In the genomic region with DNA sequence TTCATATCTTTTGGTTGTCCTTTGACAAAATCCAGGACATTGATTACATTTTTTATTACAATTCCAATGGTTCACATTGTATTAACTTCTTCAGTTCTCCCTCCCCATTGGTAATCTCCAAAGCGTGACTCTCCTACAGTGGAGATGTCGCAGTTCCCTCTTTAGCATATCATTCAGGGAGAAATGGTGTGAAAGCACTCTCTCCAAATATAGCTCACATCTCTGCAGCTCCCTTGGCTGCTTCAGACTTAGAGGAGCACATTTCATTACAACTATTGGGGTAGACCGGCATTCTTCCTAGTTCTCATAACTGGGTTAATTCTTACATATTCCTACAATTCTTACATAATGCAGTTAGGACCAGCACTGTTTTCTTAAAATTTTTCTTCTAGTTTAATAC, we compare ENCODE assay signal across 16 cellular contexts. TPM values are rescaled to one million over a fixed set of nuclear protein-coding genes. Genes with fewer than 3 reads are reported as not detected.
DNase-seq lines count a peak whose midpoint lies in the region; ATAC-seq and TF ChIP-seq lines count a peak whose summit lies in the region.
"Had no signal": no experiment of that assay in that cellular context is flagged by ENCODE, and none has a peak within 500 bp of the region (broad histone marks: within the 10 kb centered on the region; RNA-seq: fewer than 3 reads in every experiment).

No MANE protein-coding gene starts in this region.

- DNase-seq in Right ventricle myocardium inferior (ENCODE audit: missing footprints) = no peak
- no peak for DNase-seq in cardiac septum (ENCODE audit: low spot score)
- no peak for DNase-seq in left ventricle myocardium inferior
- DNase-seq in inferior parietal cortex (ENCODE audit: extremely low spot score) = peak; percentile 52
- DNase-seq in activated CD4-positive, CD25-positive, alpha-beta regulatory T cell treated with anti-CD3 and anti-CD28 coated beads, Interleukin-2, amount 50 U/mL, for 72 hours = no peak
- DNase-seq in cerebellum (ENCODE audit: low spot score) = no peak
- DNase-seq: AML-193; Caco-2; CD4-positive, alpha-beta T cell; GM23248 had no signal

- ATAC-seq in Right ventricle myocardium inferior (peak; percentile 69), HG03135 (IDR thresholded peaks at IDR 0.05; ENCODE audit: unreplicated experiment) (no peak), HG02642 (IDR thresholded peaks at IDR 0.05; ENCODE audit: poor library complexity, unreplicated experiment) (no peak)
- ATAC-seq: A549 had no signal

- H3K27me3 ChIP-seq in left ventricle myocardium inferior (ENCODE audit: low read depth) = no peaks in the 10 kb centered on the region

- H3K36me3 ChIP-seq in left ventricle myocardium inferior = no peaks in the 10 kb centered on the region
- H3K36me3 ChIP-seq: HAP-1 had no signal

- peaks cover under 1% of the 10 kb centered on the region for H3K9me3 ChIP-seq in left ventricle myocardium inferior (replicated peaks)
- H3K9me3 ChIP-seq: A549, Caco-2, HAP-1 had no signal

- TF ChIP-seq CTCF in left ventricle myocardium inferior (IDR thresholded peaks at IDR 0.05; ENCODE audit: borderline replicate concordance) = no peak

- H3K4me1 ChIP-seq in left ventricle myocardium inferior = peaks cover 46% of the 10 kb centered on the region
- H3K4me1 ChIP-seq: A549, Caco-2 had no signal

- intact Hi-C loops in Right ventricle myocardium inferior (cut with DNase I) (no loop called here), cardiac septum (cut with DNase I) (no loop called here), left ventricle myocardium inferior (cut with micrococcal nuclease) (no loop called here)

- peak overlapping the region; percentile 22 for H3K4me3 ChIP-seq in left ventricle myocardium inferior
- H3K4me3 ChIP-seq: A549, GM23248, HAP-1 had no signal

- peak overlapping the region; percentile 36 for H3K27ac ChIP-seq in left ventricle myocardium inferior (replicated peaks)
- H3K27ac ChIP-seq: 22Rv1, A549, C4-2B, GM23248 had no signal

RNA-seq across cellular contexts. Expression of a gene that starts 25.3 kb away (rescaled TPM):
- total RNA-seq in Right ventricle myocardium inferior (56.1 TPM), cardiac septum (69.2 TPM), left ventricle myocardium inferior (68.0 TPM), cerebellum (32.2 TPM)
- total RNA-seq: CD4-positive, alpha-beta T cell had no signal
